ENCODE assay signal across 8 cellular contexts in genomic region chr12:78414071-78414470, GRCh38.
"Had no signal": no experiment of that assay in that cellular context is flagged by ENCODE, and none has a peak within 500 bp of the region (broad histone marks: within the 10 kb centered on the region; RNA-seq: fewer than 3 reads in every experiment).

No MANE protein-coding gene starts in this region.

- H3K4me3 ChIP-seq: GM12878 had no signal

- DNase-seq: GDM1, GF-D8 had no signal

- FAIRE-seq: G401.6, GM12878, GM12891, GM12892, GM18507, GM19239 had no signal

- ATAC-seq: GM12878 had no signal
